ENCODE assay signal across 12 cellular contexts in genomic region chr6:139625998-139626975, GRCh38.
DNase-seq lines count a peak whose midpoint lies in the region; ATAC-seq and TF ChIP-seq lines count a peak whose summit lies in the region.
"Had no signal": no experiment of that assay in that cellular context is flagged by ENCODE, and none has a peak within 500 bp of the region (broad histone marks: within the 10 kb centered on the region; RNA-seq: fewer than 3 reads in every experiment).

No MANE protein-coding gene starts in this region.

- CTCF ChIA-PET in Panc1 (lab: Charles Lee): no interaction called here

- POLR2A ChIA-PET in Panc1 (lab: Charles Lee): no interaction called here

- H3K4me3 ChIP-seq in Panc1 (ENCODE audit: low read depth in 2 of 2, low read length in 2 of 2): no peak overlapping the region

- no peaks in the 10 kb centered on the region for H3K36me3 ChIP-seq in Panc1 (ENCODE audit: control insufficient read depth, insufficient read depth, low read length)

- H3K9me3 ChIP-seq in Panc1 (ENCODE audit: control insufficient read depth, insufficient read depth, low read depth, low read length): no peaks in the 10 kb centered on the region

- in situ Hi-C loops in Panc1 (cut with HindIII; ENCODE audit: low pct_unique_long_range_greater_than_20kb, low sequenced_read_pairs): no loop called here

- ATAC-seq in Panc1 (no peak), GM21367 (IDR thresholded peaks at IDR 0.05; ENCODE audit: unreplicated experiment) (no peak), GM21619 (IDR thresholded peaks at IDR 0.05; ENCODE audit: unreplicated experiment) (no peak)
- ATAC-seq: activated CD4-positive, CD25-positive, alpha-beta regulatory T cell treated with anti-CD3 and anti-CD28 coated beads, Interleukin-2, amount 50 U/mL, for 24 hours had no signal

- H3K27me3 ChIP-seq in Panc1 (ENCODE audit: control insufficient read depth, insufficient read depth, low read length): no peaks in the 10 kb centered on the region

- peak overlapping the region; percentile 58; the same call in 1 of the 2 replicates for H3K27ac ChIP-seq in Panc1 (ENCODE audit: low read length)

- DNase-seq in HuH-7 (ENCODE audit: low spot score) (peak; percentile 51), Panc1 (ENCODE audit: low read depth, low spot score) (no peak), fibroblast of the conjunctiva (ENCODE audit: low read depth) (peak; percentile 4), renal cortical epithelial cell (ENCODE audit: low read depth) (peak; percentile 64), NCI-H345 treated with DMSO at 0.1 percent for 48 hours (lab: John Stamatoyannopoulos, UW; ENCODE audit: unreplicated experiment) (no peak)
- DNase-seq: activated effector memory CD4-positive, alpha-beta T cell treated with Interleukin-2 at 50 U/mL for 16 hours; cortex of kidney; EL; stimulated activated CD4-positive, alpha-beta T cell treated with anti-CD3 and anti-CD28 coated beads, Interleukin-2, amount 100 ng/mL, for 48 hours had no signal

- TF ChIP-seq CTCF in Panc1 (IDR thresholded peaks at IDR 0.05): no peak

- intact Hi-C loops in Panc1 (cut with micrococcal nuclease; ENCODE audit: unreplicated experiment): no loop called here

- BruUV-seq in Panc1 (replicated peaks; lab: Mats Ljungman, UMichigan): no TSS peak

- no peaks in the 10 kb centered on the region for H3K4me1 ChIP-seq in Panc1 (ENCODE audit: control insufficient read depth, insufficient read depth, low read length)

Comparison
In these comparisons a context has a peak if more than half of its experiments do, and no peak if none do; other contexts are left out.
1. DNase-seq: peak in HuH-7 (single experiment), fibroblast of the conjunctiva (single experiment) and renal cortical epithelial cell (single experiment); none in Panc1 (single experiment) and NCI-H345 treated with DMSO at 0.1 percent for 48 hours (single experiment).